Comparison of ENCODE assay signal across 1 cellular context in genomic region chr10:76149602-76150138, GRCh38.
TF ChIP-seq lines count a peak whose summit lies in the region.

No MANE protein-coding gene starts in this region.

TF ChIP-seq in IMR-90, 13 proteins besides CTCF, POLR2A, EP300 and RAD21 (continued from another document):
- TF ChIP-seq CEBPB (IDR thresholded peaks at IDR 0.05; ENCODE audit: low read depth, low read length), result no peak
